Comparison of ENCODE assay signal across 11 cellular contexts in genomic region chr13:26752671-26753070, GRCh38. TPM values are rescaled to one million over a fixed set of nuclear protein-coding genes. Genes with fewer than 3 reads are reported as not detected.
"Had no signal": no experiment of that assay in that cellular context is flagged by ENCODE, and none has a peak within 500 bp of the region (broad histone marks: within the 10 kb centered on the region; RNA-seq: fewer than 3 reads in every experiment).

No MANE protein-coding gene starts in this region.

- H3K4me2 ChIP-seq: KMS-11 had no signal

- FAIRE-seq: HepG2, HTR-8/SVneo, K562 had no signal

- H3K9ac ChIP-seq: KMS-11 had no signal

- DNase-seq: IMR-90, KBM-7, KG1 had no signal

- H3K27ac ChIP-seq: HL-60, KMS-11 had no signal

- H3K4me3 ChIP-seq: K562 had no signal

RNA-seq across cellular contexts. Expression of gene GPR12, which starts 7.9 kb away (rescaled TPM):
- total RNA-seq: HepG2, HT-29, HT1080, IMR-90, K562 had no signal
- polyA plus RNA-seq: HepG2, IgD-negative memory B cell, IMR-90, K562 had no signal
